16 cellular contexts compared by ENCODE assay signal in genomic region chr10:69446229-69446628, GRCh38. TPM values are rescaled to one million over a fixed set of nuclear protein-coding genes. Genes with fewer than 3 reads are reported as not detected.
DNase-seq lines count a peak whose midpoint lies in the region; ATAC-seq, FAIRE-seq and TF ChIP-seq lines count a peak whose summit lies in the region.
"Had no signal": no experiment of that assay in that cellular context is flagged by ENCODE, and none has a peak within 500 bp of the region (broad histone marks: within the 10 kb centered on the region; RNA-seq: fewer than 3 reads in every experiment).

No MANE protein-coding gene starts in this region.

- CTCF ChIA-PET in T-cell (lab: Charles Lee) = interaction anchor here in 1 of 2 donors (0.6 kb wide), 1 partner anchor 784 kb away, joined by 4 read pairs; no protein-coding TSS in a partner anchor

- intact Hi-C loops in natural killer cell (cut with micrococcal nuclease) = no loop called here
- intact Hi-C loops in pancreas (cut with DNase I) = no loop called here

- no peak overlapping the region for H3K9ac ChIP-seq in skeletal muscle satellite cell (ENCODE audit: low read depth, low read length)
- H3K9ac ChIP-seq: KMS-11 had no signal

- H3K9me3 ChIP-seq in SJSA1 (replicated peaks) = no peaks in the 10 kb centered on the region
- H3K9me3 ChIP-seq in skeletal muscle satellite cell (replicated peaks; ENCODE audit: low read length) = no peaks in the 10 kb centered on the region
- H3K9me3 ChIP-seq in small intestine (ENCODE audit: control insufficient read depth, low read depth) = no peaks in the 10 kb centered on the region
- H3K9me3 ChIP-seq in pancreas = no peaks in the 10 kb centered on the region
- H3K9me3 ChIP-seq: esophagus muscularis mucosa had no signal

- H3K4me2 ChIP-seq in skeletal muscle satellite cell (ENCODE audit: low read length) = peak overlapping the region; percentile 49
- H3K4me2 ChIP-seq: KMS-11 had no signal

- ATAC-seq in T-cell (replicated peaks in 1 of 4) (no peak), natural killer cell (no peak), pancreas (no peak)
- ATAC-seq: activated CD8-positive, alpha-beta T cell treated with anti-CD3 and anti-CD28 coated beads, Interleukin-2, amount 10 ng/mL, durations not matched to agents 7 days and 5 days had no signal

- peaks cover 53% of the 10 kb centered on the region for H3K4me1 ChIP-seq in SJSA1 (replicated peaks)
- peaks cover 37% of the 10 kb centered on the region for H3K4me1 ChIP-seq in skeletal muscle satellite cell (ENCODE audit: control insufficient read depth, insufficient read depth, low read length)
- no peaks in the 10 kb centered on the region for H3K4me1 ChIP-seq in small intestine (ENCODE audit: control insufficient read depth in 2 of 2, insufficient read depth in 1 of 2, low read depth in 1 of 2, low read length in 1 of 2)
- H3K4me1 ChIP-seq in pancreas = peaks cover 9 to 28% (median 13%) of the 10 kb centered on the region in 3 donors

- H3K4me1 Mint-ChIP-seq in T-cell (peaks cover 10 to 15% (median 13%) of the 10 kb centered on the region in 3 donors), natural killer cell (peaks cover 0 to 5% of the 10 kb centered on the region in 2 donors)

- H3K27ac Mint-ChIP-seq in T-cell = no peak overlapping the region
- no peak overlapping the region for H3K27ac Mint-ChIP-seq in natural killer cell
- H3K27ac Mint-ChIP-seq: activated CD8-positive, alpha-beta T cell treated with anti-CD3 and anti-CD28 coated beads, Interleukin-2, amount 10 ng/mL, durations not matched to agents 7 days and 5 days had no signal

- POLR2A ChIA-PET in T-cell (lab: Charles Lee) = no interaction called here

- H3K4me3 Mint-ChIP-seq in T-cell (no peak overlapping the region), natural killer cell (no peak overlapping the region)
- H3K4me3 Mint-ChIP-seq: activated CD8-positive, alpha-beta T cell treated with anti-CD3 and anti-CD28 coated beads, Interleukin-2, amount 10 ng/mL, durations not matched to agents 7 days and 5 days had no signal

- H3K9me3 Mint-ChIP-seq in T-cell (no peaks in the 10 kb centered on the region), natural killer cell (no peaks in the 10 kb centered on the region)

- H3K36me3 ChIP-seq in SJSA1 (no peaks in the 10 kb centered on the region), skeletal muscle satellite cell (ENCODE audit: insufficient read depth, low read length) (no peaks in the 10 kb centered on the region), small intestine (ENCODE audit: control insufficient read depth in 2 of 2, insufficient read depth in 2 of 2, low read length in 2 of 2) (no peaks in the 10 kb centered on the region), pancreas (no peaks in the 10 kb centered on the region)
- H3K36me3 ChIP-seq: esophagus muscularis mucosa had no signal

- H3K27me3 Mint-ChIP-seq in T-cell = peaks cover 0 to 7% of the 10 kb centered on the region in 2 donors
- peaks cover 0 to 7% of the 10 kb centered on the region in 2 donors for H3K27me3 Mint-ChIP-seq in natural killer cell (ENCODE audit: low read depth in 2 of 2)

- H3K36me3 Mint-ChIP-seq in T-cell (no peaks in the 10 kb centered on the region), natural killer cell (no peaks in the 10 kb centered on the region)

- FAIRE-seq in small intestine (lab: Jason Lieb, UNC) (no peak), pancreas (lab: Jason Lieb, UNC) (no peak)

- H3K27ac ChIP-seq in SJSA1 = peak overlapping the region; percentile 73
- H3K27ac ChIP-seq in small intestine (ENCODE audit: low read depth in 1 of 2, low read length in 1 of 2) = no peak overlapping the region
- peak overlapping the region in 1 of 4 donors; percentile 22 for H3K27ac ChIP-seq in pancreas
- H3K27ac ChIP-seq: KMS-11 had no signal

- TF ChIP-seq CTCF in fibroblast of the aortic adventitia (IDR thresholded peaks at IDR 0.05; ENCODE audit: insufficient read depth, low read length) (no peak), natural killer cell (IDR thresholded peaks at IDR 0.05) (no peak), pancreas (IDR thresholded peaks at IDR 0.05) (no peak)

- H3K27me3 ChIP-seq in SJSA1 (replicated peaks) (no peaks in the 10 kb centered on the region), skeletal muscle satellite cell (ENCODE audit: control insufficient read depth, insufficient read depth, low read length) (no peaks in the 10 kb centered on the region), small intestine (ENCODE audit: control insufficient read depth in 2 of 2, insufficient read depth in 2 of 2, low read length in 2 of 2) (no peaks in the 10 kb centered on the region), pancreas (no peaks in the 10 kb centered on the region)
- H3K27me3 ChIP-seq: esophagus muscularis mucosa had no signal

- DNase-seq in EL (peak; percentile 47), SJSA1 (ENCODE audit: low read depth in 1 of 2, low spot score in 2 of 2) (no peak), fibroblast of the aortic adventitia (ENCODE audit: low read depth) (peak; percentile 29), T-cell (no peak), small intestine (no peak), natural killer cell (no peak), pancreas (no peak)
- DNase-seq: activated CD8-positive, alpha-beta T cell treated with anti-CD3 and anti-CD28 coated beads, Interleukin-2, amount 10 ng/mL, durations not matched to agents 7 days and 5 days; aorta; DMS153; hippocampal formation; NCI-H1417 had no signal

- H3K4me3 ChIP-seq in SJSA1 (no peak overlapping the region), fibroblast of the aortic adventitia (ENCODE audit: low read depth, low read length) (no peak overlapping the region), skeletal muscle satellite cell (ENCODE audit: low read length) (no peak overlapping the region), small intestine (ENCODE audit: low read depth in 1 of 2, low read length in 2 of 2) (no peak overlapping the region), pancreas (no peak overlapping the region)
- H3K4me3 ChIP-seq: esophagus muscularis mucosa had no signal

RNA-seq across cellular contexts. Expression of gene TSPAN15, which starts 5.0 kb away (rescaled TPM):
- total RNA-seq in SJSA1 (2014; rRNA removed; shearing (Covaris generic)) = 6.3 and 7.8 TPM in 2 replicates
- 0.27 and 1.2 TPM in 2 replicates for total RNA-seq in fibroblast of the aortic adventitia (ENCODE audit: low replicate concordance)
- total RNA-seq in skeletal muscle satellite cell (2012; rRNA removed) = 0.22 and 0.25 TPM in 2 replicates
- total RNA-seq in T-cell = 1 to 10 TPM; 2.9 to 8.2 (median 6.2) TPM
- polyA plus RNA-seq in small intestine = 10 to 100 TPM; 43.2 to 72.1 (median 47.0) TPM
- total RNA-seq in natural killer cell = 1 to 10 TPM; 1.3 to 3.9 (median 2.1) TPM
- 10 to 100 TPM; 10.9 to 49.2 (median 13.5) TPM for total RNA-seq in pancreas
- polyA plus RNA-seq in pancreas = 10 to 100 TPM; 20.2 to 28.6 TPM

RNA-seq across cellular contexts. Expression of gene TACR2, which starts 29.5 kb away (rescaled TPM):
- total RNA-seq in SJSA1 (2014; rRNA removed; shearing (Covaris generic)) = not detected in 2 replicates
- 0.18 TPM in 1 of 2 replicates, not detected in the other for total RNA-seq in fibroblast of the aortic adventitia (ENCODE audit: low replicate concordance)
- total RNA-seq in skeletal muscle satellite cell (2012; rRNA removed) = 0.44 TPM in 1 of 2 replicates, not detected in the other
- total RNA-seq in T-cell = not detected
- 1 to 10 TPM in 1 of 3 donors, under 1 TPM in 1, not detected in 1; 0.81 to 4.0 TPM for polyA plus RNA-seq in small intestine
- not detected for total RNA-seq in natural killer cell
- under 1 TPM in 4 of 6 donors, not detected in 2; 0.12 to 0.28 (median 0.18) TPM for total RNA-seq in pancreas
- polyA plus RNA-seq in pancreas = under 1 TPM; 0.14 to 0.15 TPM
- total RNA-seq: activated CD8-positive, alpha-beta T cell treated with anti-CD3 and anti-CD28 coated beads, Interleukin-2, amount 10 ng/mL, durations not matched to agents 7 days and 5 days; osteocyte had no signal

Comparison
In these comparisons a context has a peak if more than half of its experiments do, and no peak if none do; other contexts are left out.
1. DNase-seq: peak in EL (single experiment) and fibroblast of the aortic adventitia (single experiment); none in SJSA1 (0 of 2), T-cell (0 of 34), small intestine (single experiment), natural killer cell (single experiment) and pancreas (0 of 6).